ENCODE assay signal across 1 cellular context in genomic region chr12:108560752-108561719, GRCh38.
TF ChIP-seq lines count a peak whose summit lies in the region.

Gene SART3, minus strand, starts transcription at chr12:108561173. Its CDS starts 19 bp downstream, at chr12:108561154.

TF ChIP-seq in K562, 482 proteins besides CTCF, POLR2A, EP300 and RAD21 (continued from another document and continues in another):
- no peak for TF ChIP-seq PHB (CRISPR knock-in tag; IDR thresholded peaks at IDR 0.05)
- no peak for TF ChIP-seq ZNF551 (CRISPR knock-in tag; IDR thresholded peaks at IDR 0.05)
- no peak for TF ChIP-seq PTTG1 (tag; IDR thresholded peaks at IDR 0.05; ENCODE audit: low read depth)
- TF ChIP-seq ZBTB5 (IDR thresholded peaks at IDR 0.05): no peak
- peak; percentile 83 for TF ChIP-seq POLR2B (IDR thresholded peaks at IDR 0.05; ENCODE audit: low read depth, partially characterized antibody)
- no peak for TF ChIP-seq FOXJ2 (tag; IDR thresholded peaks at IDR 0.05)
- no peak for TF ChIP-seq NELFE (IDR thresholded peaks at IDR 0.05; ENCODE audit: insufficient read depth, insufficient read length)
- peak; percentile 72 for TF ChIP-seq MYC (IDR thresholded peaks at IDR 0.05; ENCODE audit: low read depth, low read length)
- no peak for TF ChIP-seq MYC (CRISPR knock-in tag; IDR thresholded peaks at IDR 0.05; ENCODE audit: borderline replicate concordance, low read depth)
- peak; percentile 99 for TF ChIP-seq THAP7 (CRISPR knock-in tag; IDR thresholded peaks at IDR 0.05)
- TF ChIP-seq ETV5 (CRISPR knock-in tag; IDR thresholded peaks at IDR 0.05; ENCODE audit: low read depth): no peak
- no peak for TF ChIP-seq HDAC2 (IDR thresholded peaks at IDR 0.05)
- TF ChIP-seq ZNF583 (CRISPR knock-in tag; IDR thresholded peaks at IDR 0.05): no peak; the same call in 1 of the 2 replicates
- TF ChIP-seq BDP1 (IDR thresholded peaks at IDR 0.05; ENCODE audit: insufficient read depth, insufficient read length): no peak
- no peak for TF ChIP-seq NCOA6 (IDR thresholded peaks at IDR 0.05)
- TF ChIP-seq THRAP3 (IDR thresholded peaks at IDR 0.05; ENCODE audit: borderline replicate concordance): no peak
- TF ChIP-seq ZNF280A (IDR thresholded peaks at IDR 0.05; ENCODE audit: low read depth, partially characterized antibody): no peak
- no peak for TF ChIP-seq SOX6 (IDR thresholded peaks at IDR 0.05)
- TF ChIP-seq STAT5A (IDR thresholded peaks at IDR 0.05; ENCODE audit: borderline replicate concordance, low read length): no peak
- TF ChIP-seq ARID3B (CRISPR knock-in tag; IDR thresholded peaks at IDR 0.05; ENCODE audit: borderline replicate concordance): no peak
- TF ChIP-seq ETS1 (conservative IDR thresholded peaks at IDR 0.05; ENCODE audit: control insufficient read depth, low read depth, low read length): no peak; the same call in none of the 2 replicates
- TF ChIP-seq PCBP1 (IDR thresholded peaks at IDR 0.05; ENCODE audit: low read depth, low read length, poor library complexity, severe bottlenecking): no peak
- no peak for TF ChIP-seq CREB5 (CRISPR knock-in tag; IDR thresholded peaks at IDR 0.05)
- no peak; the same call in 1 of the 2 replicates for TF ChIP-seq E2F4 (CRISPR knock-in tag; IDR thresholded peaks at IDR 0.05; ENCODE audit: low read depth)
- TF ChIP-seq MEIS2 (IDR thresholded peaks at IDR 0.05; ENCODE audit: partially characterized antibody): no peak
- TF ChIP-seq MAZ (CRISPR knock-in tag; conservative IDR thresholded peaks at IDR 0.05 in 1 of 2, IDR thresholded peaks at IDR 0.05 in 1 of 2): peak in 1 of 2 experiments; percentile 26; a peak in 2 of 4 replicates
- no peak for TF ChIP-seq NFIX (CRISPR knock-in tag; IDR thresholded peaks at IDR 0.05; ENCODE audit: low read depth)
- TF ChIP-seq RAD51 (IDR thresholded peaks at IDR 0.05; ENCODE audit: borderline replicate concordance, low read depth): no peak
- no peak for TF ChIP-seq NONO (IDR thresholded peaks at IDR 0.05; ENCODE audit: low read depth in 2 of 2, low read length in 1 of 2)
- peak; percentile 98 for TF ChIP-seq TAF7 (tag; IDR thresholded peaks at IDR 0.05)
- TF ChIP-seq CBFA2T2 (conservative IDR thresholded peaks at IDR 0.05): no peak
- peak; percentile 96 for TF ChIP-seq ZBTB40 (IDR thresholded peaks at IDR 0.05)
- TF ChIP-seq ZBTB40 (CRISPR knock-in tag; IDR thresholded peaks at IDR 0.05): no peak
- TF ChIP-seq ZNF431 (CRISPR knock-in tag; IDR thresholded peaks at IDR 0.05): peak; percentile 39; the same call in 1 of the 2 replicates
- TF ChIP-seq BACH1 (tag; IDR thresholded peaks at IDR 0.05): peak; percentile 77; the same call in 1 of the 2 replicates
- no peak for TF ChIP-seq CHD2 (IDR thresholded peaks at IDR 0.05; ENCODE audit: low read depth, low read length)
- TF ChIP-seq ELF1 (tag; IDR thresholded peaks at IDR 0.05): peak; percentile 96
- no peak for TF ChIP-seq CTBP1 (IDR thresholded peaks at IDR 0.05; ENCODE audit: borderline replicate concordance)
- peak; percentile 71 for TF ChIP-seq MBD2 (IDR thresholded peaks at IDR 0.05; ENCODE audit: borderline replicate concordance, low read depth)
- TF ChIP-seq TAF1 (IDR thresholded peaks at IDR 0.05; ENCODE audit: control insufficient read depth, extremely low read depth, insufficient read depth, low read length, severe bottlenecking): peak; percentile 94
- peak; percentile 92 for TF ChIP-seq ELF2 (CRISPR knock-in tag; IDR thresholded peaks at IDR 0.05)
- TF ChIP-seq TAF15 (IDR thresholded peaks at IDR 0.05; ENCODE audit: low read depth, low read length): no peak
- no peak for TF ChIP-seq CAMTA2 (CRISPR knock-in tag; conservative IDR thresholded peaks at IDR 0.05)
- TF ChIP-seq POU5F1 (IDR thresholded peaks at IDR 0.05; ENCODE audit: borderline replicate concordance, low read depth, low read length, partially characterized antibody): no peak
- peak; percentile 83 for TF ChIP-seq ZNF197 (CRISPR knock-in tag; IDR thresholded peaks at IDR 0.05; ENCODE audit: low read depth)
- no peak for TF ChIP-seq HNRNPH1 (optimal IDR thresholded peaks at IDR 0.05; ENCODE audit: low read depth, low read length)
- no peak; the same call in 1 of the 2 replicates for TF ChIP-seq ATF3 (IDR thresholded peaks at IDR 0.05)
- TF ChIP-seq ATF3 (CRISPR knock-in tag; conservative IDR thresholded peaks at IDR 0.05): no peak; the same call in 1 of the 2 replicates
